13 cellular contexts compared by ENCODE assay signal in genomic region chr15:29774900-29775299, GRCh38. TPM values are rescaled to one million over a fixed set of nuclear protein-coding genes. Genes with fewer than 3 reads are reported as not detected.
DNase-seq lines count a peak whose midpoint lies in the region; ATAC-seq and TF ChIP-seq lines count a peak whose summit lies in the region.
"Had no signal": no experiment of that assay in that cellular context is flagged by ENCODE, and none has a peak within 500 bp of the region (broad histone marks: within the 10 kb centered on the region; RNA-seq: fewer than 3 reads in every experiment).

No MANE protein-coding gene starts in this region.

- H4K20me1 ChIP-seq in fibroblast of lung (ENCODE audit: control insufficient read depth, extremely low read depth, insufficient read depth, low read length) (no peaks in the 10 kb centered on the region), neural progenitor cell (ENCODE audit: low read depth) (peaks cover 53% of the 10 kb centered on the region)

- H3K27me3 Mint-ChIP-seq in HFFc6 (ENCODE audit: insufficient read depth) (no peaks in the 10 kb centered on the region), neural progenitor cell (ENCODE audit: insufficient read depth, low read depth) (no peaks in the 10 kb centered on the region)

- H3K36me3 Mint-ChIP-seq in HFFc6 (ENCODE audit: low read depth) (peaks cover 19% of the 10 kb centered on the region), neural progenitor cell (peaks cover 22% of the 10 kb centered on the region)

- no peak overlapping the region for H3K4me3 ChIP-seq in fibroblast of lung (replicated peaks in 1 of 4; ENCODE audit: control extremely low read depth in 1 of 4, insufficient read depth in 1 of 4, low read depth in 3 of 4, low read length in 4 of 4)
- no peak overlapping the region for H3K4me3 ChIP-seq in neural progenitor cell
- H3K4me3 ChIP-seq in effector memory CD4-positive, alpha-beta T cell (ENCODE audit: insufficient read depth, low read depth, low read length, poor library complexity, severe bottlenecking): no peak overlapping the region
- H3K4me3 ChIP-seq: tibial nerve had no signal

- DNase-seq in HFFc6 (peak; percentile 43), fibroblast of lung (ENCODE audit: low read depth in 2 of 2) (peak; percentile 81 to 84), smooth muscle cell of the brain vasculature (ENCODE audit: low read depth, low spot score) (peak; percentile 7), neural progenitor cell (ENCODE audit: low spot score) (no peak)
- DNase-seq in effector memory CD4-positive, alpha-beta T cell: no peak
- DNase-seq: activated CD8-positive, alpha-beta T cell treated with anti-CD3 and anti-CD28 coated beads, Interleukin-2, amount 10 ng/mL, durations not matched to agents 7 days and 5 days; activated naive CD4-positive, alpha-beta T cell treated with Interleukin-2 at 50 U/mL for 16 hours; NCI-H345 had no signal

- TF ChIP-seq CTCF in HFFc6 (IDR thresholded peaks at IDR 0.05): no peak
- TF ChIP-seq CTCF in fibroblast of lung (conservative IDR thresholded peaks at IDR 0.05 in 1 of 2, IDR thresholded peaks at IDR 0.05 in 1 of 2; ENCODE audit: low read depth in 1 of 2, low read length in 2 of 2): no peak
- TF ChIP-seq CTCF in neural progenitor cell (IDR thresholded peaks at IDR 0.05): no peak

- H3K4me3 Mint-ChIP-seq in HFFc6 (peak overlapping the region; percentile 40), neural progenitor cell (no peak overlapping the region)
- H3K4me3 Mint-ChIP-seq: activated CD8-positive, alpha-beta T cell treated with anti-CD3 and anti-CD28 coated beads, Interleukin-2, amount 10 ng/mL, durations not matched to agents 7 days and 5 days had no signal

- H3K27ac Mint-ChIP-seq in HFFc6 (peak overlapping the region; percentile 66), neural progenitor cell (no peak overlapping the region)
- H3K27ac Mint-ChIP-seq: activated CD8-positive, alpha-beta T cell treated with anti-CD3 and anti-CD28 coated beads, Interleukin-2, amount 10 ng/mL, durations not matched to agents 7 days and 5 days had no signal

- H3K9ac ChIP-seq in fibroblast of lung (ENCODE audit: insufficient read depth, low read length) (no peak overlapping the region), neural progenitor cell (no peak overlapping the region)

- H3K9me3 ChIP-seq in fibroblast of lung (ENCODE audit: control insufficient read depth, insufficient read depth, low read depth, low read length) (no peaks in the 10 kb centered on the region), neural progenitor cell (ENCODE audit: low read depth) (no peaks in the 10 kb centered on the region)
- no peaks in the 10 kb centered on the region for H3K9me3 ChIP-seq in effector memory CD4-positive, alpha-beta T cell (ENCODE audit: control insufficient read depth, low read length)
- H3K9me3 ChIP-seq: tibial nerve had no signal

- H3K36me3 ChIP-seq in fibroblast of lung (ENCODE audit: control insufficient read depth, insufficient read depth, low read length): peaks cover 2% of the 10 kb centered on the region
- peaks cover 3% of the 10 kb centered on the region for H3K36me3 ChIP-seq in neural progenitor cell
- no peaks in the 10 kb centered on the region for H3K36me3 ChIP-seq in effector memory CD4-positive, alpha-beta T cell (ENCODE audit: control insufficient read depth, insufficient read depth, low read length)

- no peaks in the 10 kb centered on the region for H3F3A ChIP-seq in neural progenitor cell (ENCODE audit: low read depth)

- H3K4me2 ChIP-seq in fibroblast of lung (ENCODE audit: extremely low read depth, insufficient read depth, low read length): no peak overlapping the region
- H3K4me2 ChIP-seq in neural progenitor cell: no peak overlapping the region

- H2AFZ ChIP-seq in fibroblast of lung (ENCODE audit: low read length) (no peak overlapping the region), neural progenitor cell (replicated peaks) (no peak overlapping the region)

- H3K27me3 ChIP-seq in fibroblast of lung (ENCODE audit: control insufficient read depth, insufficient read depth, low read length): no peaks in the 10 kb centered on the region
- H3K27me3 ChIP-seq in neural progenitor cell: no peaks in the 10 kb centered on the region
- H3K27me3 ChIP-seq in effector memory CD4-positive, alpha-beta T cell (replicated peaks; ENCODE audit: control insufficient read depth, insufficient read depth, low read length, poor library complexity, severe bottlenecking): no peaks in the 10 kb centered on the region
- H3K27me3 ChIP-seq: tibial nerve had no signal

- H3K79me2 ChIP-seq in fibroblast of lung (ENCODE audit: control insufficient read depth, insufficient read depth, low read length) (peaks cover 52% of the 10 kb centered on the region), neural progenitor cell (ENCODE audit: low read depth) (peaks cover 78% of the 10 kb centered on the region)

- H3K4me1 ChIP-seq in fibroblast of lung (ENCODE audit: control insufficient read depth, extremely low read depth, insufficient read depth, low read length): no peaks in the 10 kb centered on the region
- peaks cover 10% of the 10 kb centered on the region for H3K4me1 ChIP-seq in neural progenitor cell
- no peaks in the 10 kb centered on the region for H3K4me1 ChIP-seq in effector memory CD4-positive, alpha-beta T cell (ENCODE audit: control insufficient read depth, insufficient read depth, low read length, poor library complexity, severe bottlenecking)

- no peak overlapping the region for H3K27ac ChIP-seq in fibroblast of lung (ENCODE audit: insufficient read depth, low read length)
- no peak overlapping the region for H3K27ac ChIP-seq in neural progenitor cell
- no peak overlapping the region for H3K27ac ChIP-seq in effector memory CD4-positive, alpha-beta T cell (ENCODE audit: insufficient read depth, low read length, poor library complexity, severe bottlenecking)
- H3K27ac ChIP-seq: tibial nerve had no signal

- H3K4me1 Mint-ChIP-seq in HFFc6 (ENCODE audit: low read depth): peaks cover 58% of the 10 kb centered on the region
- H3K4me1 Mint-ChIP-seq in neural progenitor cell: no peaks in the 10 kb centered on the region

- ATAC-seq in SK-N-SH treated with all-trans-retinoic acid at 6 μM for 48 hours (peak; percentile 43; the same call in 1 of the 3 replicates), GM18868 (IDR thresholded peaks at IDR 0.05; ENCODE audit: unreplicated experiment) (no peak), HG03175 (IDR thresholded peaks at IDR 0.05; ENCODE audit: unreplicated experiment) (no peak)
- ATAC-seq: activated CD8-positive, alpha-beta T cell treated with anti-CD3 and anti-CD28 coated beads, Interleukin-2, amount 10 ng/mL, durations not matched to agents 7 days and 5 days; left lobe of liver had no signal

- no peaks in the 10 kb centered on the region for H3K9me3 Mint-ChIP-seq in HFFc6
- peaks cover 19% of the 10 kb centered on the region for H3K9me3 Mint-ChIP-seq in neural progenitor cell

TF ChIP-seq in SK-N-SH treated with all-trans-retinoic acid at 6 μM for 48 hours, 23 proteins besides CTCF, POLR2A, EP300 and RAD21:
- TF ChIP-seq ISL1 (CRISPR knock-in tag; IDR thresholded peaks at IDR 0.05) (no peak), OSR1 (CRISPR knock-in tag; IDR thresholded peaks at IDR 0.05) (no peak), PPARA (CRISPR knock-in tag; IDR thresholded peaks at IDR 0.05; ENCODE audit: borderline replicate concordance) (no peak), POU6F1 (CRISPR knock-in tag; IDR thresholded peaks at IDR 0.05; ENCODE audit: borderline replicate concordance, low read depth) (no peak), ZFP30 (CRISPR knock-in tag; IDR thresholded peaks at IDR 0.05) (no peak)

RNA-seq across cellular contexts. Expression of gene TJP1, which starts 47.4 kb away (rescaled TPM):
- total RNA-seq in HFFc6 (2021; fragmentation: NEBNext Ultra II Directional; extraction: Animal tissue kit (Norgen Biotek cat#: 25700)): 10 to 100 TPM; 60.1 to 76.3 (median 70.4) TPM
- total RNA-seq in fibroblast of lung (45.2 and 53.7 TPM in 2 replicates), neural progenitor cell (ENCODE audit: low replicate concordance) (98.1 and 126 TPM in 2 replicates)
- 80.9 and 110 TPM in 2 replicates for polyA plus RNA-seq in fibroblast of lung
- polyA plus RNA-seq in fibroblast of lung (2012): 38.5 and 58.1 TPM in 2 replicates
- 55.5 and 58.0 TPM in 2 replicates for polyA minus RNA-seq in fibroblast of lung (ENCODE audit: low replicate concordance)
- total RNA-seq: activated CD8-positive, alpha-beta T cell treated with anti-CD3 and anti-CD28 coated beads, Interleukin-2, amount 10 ng/mL, durations not matched to agents 7 days and 5 days had no signal

Comparison
In these comparisons a context has a peak if more than half of its experiments do, and no peak if none do; other contexts are left out.
1. DNase-seq: peak in HFFc6 (single experiment), fibroblast of lung (2 of 2) and smooth muscle cell of the brain vasculature (single experiment); none in neural progenitor cell (single experiment) and effector memory CD4-positive, alpha-beta T cell (0 of 3).